27 cellular contexts compared by ENCODE assay signal in the genomic region with DNA sequence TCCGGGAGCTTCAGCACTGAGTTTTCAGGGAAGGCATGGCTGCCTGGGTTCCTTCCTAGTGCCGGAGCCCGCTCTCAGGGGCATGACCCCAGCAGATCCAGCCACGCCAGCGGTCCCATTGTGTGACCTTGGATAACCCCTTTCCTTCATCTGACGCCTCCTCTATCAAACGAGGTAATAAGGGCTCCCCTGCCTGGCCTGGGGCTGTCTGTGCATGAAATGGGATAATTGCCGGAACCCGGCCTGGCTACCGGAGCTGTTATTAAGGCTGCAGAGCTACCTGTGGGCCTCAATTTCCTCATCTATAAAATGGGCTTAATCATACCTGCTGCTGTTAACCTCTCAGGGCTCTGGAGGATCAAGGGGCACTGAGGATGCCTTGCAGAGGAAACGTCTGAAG. TPM values are rescaled to one million over a fixed set of nuclear protein-coding genes. Genes with fewer than 3 reads are reported as not detected.
A peak's percentile ranks its signal among the peaks of the same experiment; 100 is the strongest.
DNase-seq lines count a peak whose midpoint lies in the region; ATAC-seq and TF ChIP-seq lines count a peak whose summit lies in the region.
"Had no signal": no experiment of that assay in that cellular context is flagged by ENCODE, and none has a peak within 500 bp of the region (broad histone marks: within the 10 kb centered on the region; RNA-seq: fewer than 3 reads in every experiment).

No MANE protein-coding gene starts in this region.

- H3K9me3 Mint-ChIP-seq in endodermal cell: no peaks in the 10 kb centered on the region
- H3K9me3 Mint-ChIP-seq: CD4-positive, alpha-beta memory T cell; GM23338 had no signal

- DNase-seq in H7 (peak; percentile 32), endodermal cell (peak; percentile 28), right lobe of liver (peak in 1 of 3 donors; percentile 30), thyroid gland (no peak), occipital lobe (lab: John Stamatoyannopoulos, UW) (no peak), Ammon's horn (ENCODE audit: low spot score) (no peak)
- DNase-seq: AML-193; C1 segment of cervical spinal cord; CD4-positive, alpha-beta memory T cell; COR-L47; EL; GDM1; NCI-H1092; NCI-H146; NCI-H1930; NCI-H446; NCI-H524 treated with DMSO at 0.1 percent for 48 hours; NCI-H82; NK-92 treated with Interleukin-12 subunit alpha and Interleukin-12 subunit beta, amount 100 ng/mL, for 24 hours; PC-3; Right ventricle myocardium superior had no signal

- peaks cover 64% of the 10 kb centered on the region for H3K27me3 Mint-ChIP-seq in endodermal cell (ENCODE audit: insufficient read depth)
- H3K27me3 Mint-ChIP-seq: CD4-positive, alpha-beta memory T cell had no signal

- no peaks in the 10 kb centered on the region for H3K9me3 ChIP-seq in endodermal cell (ENCODE audit: control insufficient read depth, low read length)
- H3K9me3 ChIP-seq in right lobe of liver: no peaks in the 10 kb centered on the region
- H3K9me3 ChIP-seq in thyroid gland: no peaks in the 10 kb centered on the region
- H3K9me3 ChIP-seq: HAP-1, SJSA1 had no signal

- H3K27ac ChIP-seq in endodermal cell (ENCODE audit: low read depth, low read length): no peak overlapping the region
- H3K27ac ChIP-seq in right lobe of liver: peak overlapping the region in 2 of 3 donors; percentile 37 to 75
- H3K27ac ChIP-seq in thyroid gland: peak overlapping the region in 2 of 3 donors; percentile 79 to 81
- H3K27ac ChIP-seq: SJSA1 had no signal

- peak in 1 of 4 donors; percentile 12 for ATAC-seq in right lobe of liver
- ATAC-seq in GM18858 (IDR thresholded peaks at IDR 0.05; ENCODE audit: unreplicated experiment): no peak
- ATAC-seq: GM12878, GM23338, PC-3 had no signal

- no peaks in the 10 kb centered on the region for H3K36me3 ChIP-seq in H7 (replicated peaks; ENCODE audit: control insufficient read depth, insufficient read depth, low read length)
- H3K36me3 ChIP-seq in endodermal cell (ENCODE audit: control insufficient read depth, insufficient read depth, low read length): no peaks in the 10 kb centered on the region
- H3K36me3 ChIP-seq in right lobe of liver: no peaks in the 10 kb centered on the region
- H3K36me3 ChIP-seq in thyroid gland: no peaks in the 10 kb centered on the region
- H3K36me3 ChIP-seq: HAP-1, SJSA1 had no signal

- no peak overlapping the region for H3K27ac Mint-ChIP-seq in endodermal cell
- H3K27ac Mint-ChIP-seq: GM23338, IgD-negative memory B cell had no signal

- TF ChIP-seq CTCF in endodermal cell (conservative IDR thresholded peaks at IDR 0.05): no peak
- peak in 1 of 4 donors; percentile 18 for TF ChIP-seq CTCF in right lobe of liver (IDR thresholded peaks at IDR 0.05)
- no peak for TF ChIP-seq CTCF in thyroid gland (IDR thresholded peaks at IDR 0.05)

- no peak overlapping the region for H3K4me3 Mint-ChIP-seq in endodermal cell
- H3K4me3 Mint-ChIP-seq: CD4-positive, alpha-beta memory T cell; GM23338 had no signal

- no peak for TF ChIP-seq POLR2A in right lobe of liver (IDR thresholded peaks at IDR 0.05)
- TF ChIP-seq POLR2A in thyroid gland (IDR thresholded peaks at IDR 0.05): no peak

- no peak overlapping the region for H3K9ac ChIP-seq in endodermal cell (ENCODE audit: extremely low read depth, low read length, poor library complexity, severe bottlenecking)

- H3K36me3 Mint-ChIP-seq in endodermal cell (ENCODE audit: low read depth): no peaks in the 10 kb centered on the region
- H3K36me3 Mint-ChIP-seq: CD4-positive, alpha-beta memory T cell; IgD-negative memory B cell had no signal

- H3K4me3 ChIP-seq in H7 (ENCODE audit: insufficient read depth, low read depth, low read length) (no peak overlapping the region), endodermal cell (ENCODE audit: low read length) (no peak overlapping the region), right lobe of liver (no peak overlapping the region), thyroid gland (replicated peaks in 1 of 3) (no peak overlapping the region)
- H3K4me3 ChIP-seq: GM12878, GM23338, HAP-1, SJSA1 had no signal

- 68 to 77% methylated on average over 8 to 11 of the region's 11 CpGs for WGBS in endodermal cell (ENCODE audit: insufficient coverage in 1 of 2, insufficient read length in 1 of 2), 2 experiments
- 26% methylated on average over 5 of the region's 11 CpGs for WGBS in right lobe of liver (ENCODE audit: insufficient coverage, low coverage, low lambda C conversion rate, missing lambda C conversion rate)
- whole genome bisulfite sequencing in thyroid gland, 2 donors: 91 to 92% methylated on average over 4 to 11 of the region's 11 CpGs

- H3K27me3 ChIP-seq in H7 (ENCODE audit: control insufficient read depth, insufficient read depth, low read length) (no peaks in the 10 kb centered on the region; the same call in 1 of the 2 replicates), endodermal cell (ENCODE audit: control insufficient read depth, insufficient read depth, low read length, poor library complexity, severe bottlenecking) (peaks cover 33% of the 10 kb centered on the region), right lobe of liver (no peaks in the 10 kb centered on the region), thyroid gland (no peaks in the 10 kb centered on the region)
- H3K27me3 ChIP-seq: SJSA1 had no signal

- H3K4me1 Mint-ChIP-seq in endodermal cell: no peaks in the 10 kb centered on the region
- H3K4me1 Mint-ChIP-seq: GM23338, IgD-negative memory B cell had no signal

- no peaks in the 10 kb centered on the region for H3K4me1 ChIP-seq in endodermal cell (ENCODE audit: control insufficient read depth, insufficient read depth, low read length)
- H3K4me1 ChIP-seq in right lobe of liver: peaks cover 0 to 49% (median 16%) of the 10 kb centered on the region in 4 donors
- H3K4me1 ChIP-seq in thyroid gland: peaks cover 26 to 43% of the 10 kb centered on the region in 2 donors
- H3K4me1 ChIP-seq: HAP-1 had no signal

- intact Hi-C loops in right lobe of liver (cut with DNase I) (loop anchor here in 1 of 2 donors (10.0 kb wide), 1 partner anchor 87 kb away; no protein-coding TSS in a partner anchor), thyroid gland (cut with DNase I) (no loop called here)

RNA-seq across cellular contexts. Expression of a gene that starts 18.3 kb away (rescaled TPM):
- total RNA-seq in H7 (2014; rRNA removed; shearing (Covaris generic)): 1.7 and 2.2 TPM in 2 replicates
- 1 to 10 TPM; 5.2 to 6.6 TPM for total RNA-seq in endodermal cell
- polyA plus RNA-seq in endodermal cell (2013, experiment 1 of 2): 4.0 TPM
- 3.7 TPM for polyA plus RNA-seq in endodermal cell (2013, experiment 2 of 2)
- total RNA-seq in right lobe of liver: 100 to 1,000 TPM in 4 of 6 experiments, 10 to 100 TPM in 2; 94.6 to 168 (median 120) TPM
- 100 to 1,000 TPM in 3 of 4 donors, 10 to 100 TPM in 1; 76.2 to 183 (median 132) TPM for total RNA-seq in thyroid gland
- 6.6 TPM for total RNA-seq in occipital lobe

Comparison
In these comparisons a context has a peak if more than half of its experiments do, and no peak if none do; other contexts are left out.
1. DNase-seq: peak in H7 (single experiment) and endodermal cell (single experiment); none in thyroid gland (0 of 2), occipital lobe (single experiment) and Ammon's horn (single experiment).
2. RNA of a gene that starts 18.3 kb away (total RNA-seq): 76.2 to 183 TPM in thyroid gland and 94.6 to 168 TPM in right lobe of liver; 5.2 to 6.6 TPM in endodermal cell, 6.6 TPM in occipital lobe (single experiment) and 1.7 to 2.2 TPM in H7; every median in the first group is over 10 times any median in the second.